In the genomic region with DNA sequence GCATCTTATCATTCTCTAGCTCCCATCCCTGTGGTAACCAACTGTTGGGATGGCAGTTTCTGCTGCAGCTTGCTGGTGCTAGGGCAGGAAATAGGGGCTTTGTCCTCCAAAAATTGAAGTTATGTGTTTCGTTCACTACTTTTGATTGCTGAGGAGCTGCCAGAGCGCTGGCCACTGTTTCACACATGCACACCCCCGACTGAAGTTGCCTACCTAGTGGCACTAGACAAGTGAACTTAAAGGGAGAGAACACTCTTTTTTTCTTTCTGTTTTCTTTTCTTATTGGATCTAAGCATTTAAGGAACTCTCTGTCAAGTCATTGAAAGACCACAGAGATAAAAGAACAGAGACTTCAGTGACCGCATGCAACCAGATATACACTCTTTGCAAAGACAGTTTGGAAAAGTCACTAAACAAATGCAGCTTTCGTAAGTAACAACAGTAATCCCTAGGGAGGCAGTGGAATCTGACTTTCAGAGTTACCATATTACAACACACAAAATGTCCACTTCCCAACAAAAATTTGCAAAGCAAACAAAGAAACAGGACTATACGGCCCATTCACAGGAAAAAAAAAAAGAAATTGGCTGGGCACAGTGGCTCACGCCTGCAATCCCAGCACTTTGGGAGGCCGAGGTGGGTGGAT, we compare ENCODE assay signal across 2 cellular contexts.
A peak's percentile ranks its signal among the peaks of the same experiment; 100 is the strongest.
TF ChIP-seq lines count a peak whose summit lies in the region.

No MANE protein-coding gene starts in this region.

TF ChIP-seq in K562, 482 proteins besides CTCF, POLR2A, EP300 and RAD21 (continued from another document):
- TF ChIP-seq ARNT (IDR thresholded peaks at IDR 0.05) (0 out of 4 replicates have a peak, but pooled peaks of 1 of the 2 experiments have one; percentile 26), MXI1 (IDR thresholded peaks at IDR 0.05; ENCODE audit: low read depth, low read length) (no peak), MAFK (IDR thresholded peaks at IDR 0.05; ENCODE audit: low read length) (peak; percentile 11; the same call in 1 of the 2 replicates), HDAC1 (IDR thresholded peaks at IDR 0.05) (0 out of 4 replicates have a peak, but pooled peaks of 1 of the 2 experiments have one; percentile 19), DPF2 (IDR thresholded peaks at IDR 0.05) (peak; percentile 28; the same call in 1 of the 2 replicates), ZNF589 (CRISPR knock-in tag; IDR thresholded peaks at IDR 0.05; ENCODE audit: low read depth) (no peak), ILK (tag; IDR thresholded peaks at IDR 0.05; ENCODE audit: borderline replicate concordance, low read depth) (no peak)

TF ChIP-seq in HepG2, 621 proteins besides CTCF, POLR2A, EP300 and RAD21 (continued from another document and continues in another):
- TF ChIP-seq, protein P1, sequence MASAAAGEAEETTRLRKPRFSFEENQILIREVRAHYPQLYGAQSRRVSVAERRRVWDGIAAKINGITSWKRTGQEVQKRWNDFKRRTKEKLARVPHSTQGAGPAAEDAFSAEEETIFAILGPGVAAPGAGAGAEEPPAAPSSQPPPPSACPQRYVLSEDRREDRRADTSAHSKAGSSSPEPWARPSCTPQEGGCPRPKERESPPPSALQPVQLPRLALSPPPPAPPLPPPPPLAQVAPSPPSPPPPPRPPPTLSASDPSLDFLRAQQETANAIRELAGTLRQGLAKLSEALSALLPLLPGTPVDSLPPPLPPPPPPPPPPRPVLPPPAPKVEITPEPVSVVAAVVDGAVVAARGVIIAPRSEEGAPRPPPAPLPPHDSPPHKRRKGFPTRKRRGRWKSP (CRISPR knock-in tag; IDR thresholded peaks at IDR 0.05), result peak; percentile 42; the same call in 1 of the 2 replicates
- no peak for TF ChIP-seq ZNF451 (CRISPR knock-in tag; IDR thresholded peaks at IDR 0.05)
- TF ChIP-seq, protein P2, sequence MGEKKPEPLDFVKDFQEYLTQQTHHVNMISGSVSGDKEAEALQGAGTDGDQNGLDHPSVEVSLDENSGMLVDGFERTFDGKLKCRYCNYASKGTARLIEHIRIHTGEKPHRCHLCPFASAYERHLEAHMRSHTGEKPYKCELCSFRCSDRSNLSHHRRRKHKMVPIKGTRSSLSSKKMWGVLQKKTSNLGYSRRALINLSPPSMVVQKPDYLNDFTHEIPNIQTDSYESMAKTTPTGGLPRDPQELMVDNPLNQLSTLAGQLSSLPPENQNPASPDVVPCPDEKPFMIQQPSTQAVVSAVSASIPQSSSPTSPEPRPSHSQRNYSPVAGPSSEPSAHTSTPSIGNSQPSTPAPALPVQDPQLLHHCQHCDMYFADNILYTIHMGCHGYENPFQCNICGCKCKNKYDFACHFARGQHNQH (CRISPR knock-in tag; IDR thresholded peaks at IDR 0.05), result no peak
- TF ChIP-seq, protein P3, sequence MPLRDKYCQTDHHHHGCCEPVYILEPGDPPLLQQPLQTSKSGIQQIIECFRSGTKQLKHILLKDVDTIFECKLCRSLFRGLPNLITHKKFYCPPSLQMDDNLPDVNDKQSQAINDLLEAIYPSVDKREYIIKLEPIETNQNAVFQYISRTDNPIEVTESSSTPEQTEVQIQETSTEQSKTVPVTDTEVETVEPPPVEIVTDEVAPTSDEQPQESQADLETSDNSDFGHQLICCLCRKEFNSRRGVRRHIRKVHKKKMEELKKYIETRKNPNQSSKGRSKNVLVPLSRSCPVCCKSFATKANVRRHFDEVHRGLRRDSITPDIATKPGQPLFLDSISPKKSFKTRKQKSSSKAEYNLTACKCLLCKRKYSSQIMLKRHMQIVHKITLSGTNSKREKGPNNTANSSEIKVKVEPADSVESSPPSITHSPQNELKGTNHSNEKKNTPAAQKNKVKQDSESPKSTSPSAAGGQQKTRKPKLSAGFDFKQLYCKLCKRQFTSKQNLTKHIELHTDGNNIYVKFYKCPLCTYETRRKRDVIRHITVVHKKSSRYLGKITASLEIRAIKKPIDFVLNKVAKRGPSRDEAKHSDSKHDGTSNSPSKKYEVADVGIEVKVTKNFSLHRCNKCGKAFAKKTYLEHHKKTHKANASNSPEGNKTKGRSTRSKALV (CRISPR knock-in tag; IDR thresholded peaks at IDR 0.05), result no peak
- TF ChIP-seq, protein P4, sequence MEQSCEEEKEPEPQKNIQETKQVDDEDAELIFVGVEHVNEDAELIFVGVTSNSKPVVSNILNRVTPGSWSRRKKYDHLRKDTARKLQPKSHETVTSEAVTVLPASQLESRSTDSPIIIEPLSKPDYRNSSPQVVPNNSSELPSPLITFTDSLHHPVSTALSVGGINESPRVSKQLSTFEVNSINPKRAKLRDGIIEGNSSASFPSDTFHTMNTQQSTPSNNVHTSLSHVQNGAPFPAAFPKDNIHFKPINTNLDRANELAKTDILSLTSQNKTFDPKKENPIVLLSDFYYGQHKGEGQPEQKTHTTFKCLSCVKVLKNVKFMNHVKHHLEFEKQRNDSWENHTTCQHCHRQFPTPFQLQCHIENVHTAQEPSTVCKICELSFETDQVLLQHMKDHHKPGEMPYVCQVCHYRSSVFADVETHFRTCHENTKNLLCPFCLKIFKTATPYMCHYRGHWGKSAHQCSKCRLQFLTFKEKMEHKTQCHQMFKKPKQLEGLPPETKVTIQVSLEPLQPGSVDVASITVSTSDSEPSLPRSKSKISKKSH (CRISPR knock-in tag; IDR thresholded peaks at IDR 0.05; ENCODE audit: borderline replicate concordance), result no peak
- TF ChIP-seq ZNF207 (IDR thresholded peaks at IDR 0.05; ENCODE audit: borderline replicate concordance), result no peak
- no peak for TF ChIP-seq FLYWCH1 (CRISPR knock-in tag; IDR thresholded peaks at IDR 0.05)
- TF ChIP-seq, protein P5, sequence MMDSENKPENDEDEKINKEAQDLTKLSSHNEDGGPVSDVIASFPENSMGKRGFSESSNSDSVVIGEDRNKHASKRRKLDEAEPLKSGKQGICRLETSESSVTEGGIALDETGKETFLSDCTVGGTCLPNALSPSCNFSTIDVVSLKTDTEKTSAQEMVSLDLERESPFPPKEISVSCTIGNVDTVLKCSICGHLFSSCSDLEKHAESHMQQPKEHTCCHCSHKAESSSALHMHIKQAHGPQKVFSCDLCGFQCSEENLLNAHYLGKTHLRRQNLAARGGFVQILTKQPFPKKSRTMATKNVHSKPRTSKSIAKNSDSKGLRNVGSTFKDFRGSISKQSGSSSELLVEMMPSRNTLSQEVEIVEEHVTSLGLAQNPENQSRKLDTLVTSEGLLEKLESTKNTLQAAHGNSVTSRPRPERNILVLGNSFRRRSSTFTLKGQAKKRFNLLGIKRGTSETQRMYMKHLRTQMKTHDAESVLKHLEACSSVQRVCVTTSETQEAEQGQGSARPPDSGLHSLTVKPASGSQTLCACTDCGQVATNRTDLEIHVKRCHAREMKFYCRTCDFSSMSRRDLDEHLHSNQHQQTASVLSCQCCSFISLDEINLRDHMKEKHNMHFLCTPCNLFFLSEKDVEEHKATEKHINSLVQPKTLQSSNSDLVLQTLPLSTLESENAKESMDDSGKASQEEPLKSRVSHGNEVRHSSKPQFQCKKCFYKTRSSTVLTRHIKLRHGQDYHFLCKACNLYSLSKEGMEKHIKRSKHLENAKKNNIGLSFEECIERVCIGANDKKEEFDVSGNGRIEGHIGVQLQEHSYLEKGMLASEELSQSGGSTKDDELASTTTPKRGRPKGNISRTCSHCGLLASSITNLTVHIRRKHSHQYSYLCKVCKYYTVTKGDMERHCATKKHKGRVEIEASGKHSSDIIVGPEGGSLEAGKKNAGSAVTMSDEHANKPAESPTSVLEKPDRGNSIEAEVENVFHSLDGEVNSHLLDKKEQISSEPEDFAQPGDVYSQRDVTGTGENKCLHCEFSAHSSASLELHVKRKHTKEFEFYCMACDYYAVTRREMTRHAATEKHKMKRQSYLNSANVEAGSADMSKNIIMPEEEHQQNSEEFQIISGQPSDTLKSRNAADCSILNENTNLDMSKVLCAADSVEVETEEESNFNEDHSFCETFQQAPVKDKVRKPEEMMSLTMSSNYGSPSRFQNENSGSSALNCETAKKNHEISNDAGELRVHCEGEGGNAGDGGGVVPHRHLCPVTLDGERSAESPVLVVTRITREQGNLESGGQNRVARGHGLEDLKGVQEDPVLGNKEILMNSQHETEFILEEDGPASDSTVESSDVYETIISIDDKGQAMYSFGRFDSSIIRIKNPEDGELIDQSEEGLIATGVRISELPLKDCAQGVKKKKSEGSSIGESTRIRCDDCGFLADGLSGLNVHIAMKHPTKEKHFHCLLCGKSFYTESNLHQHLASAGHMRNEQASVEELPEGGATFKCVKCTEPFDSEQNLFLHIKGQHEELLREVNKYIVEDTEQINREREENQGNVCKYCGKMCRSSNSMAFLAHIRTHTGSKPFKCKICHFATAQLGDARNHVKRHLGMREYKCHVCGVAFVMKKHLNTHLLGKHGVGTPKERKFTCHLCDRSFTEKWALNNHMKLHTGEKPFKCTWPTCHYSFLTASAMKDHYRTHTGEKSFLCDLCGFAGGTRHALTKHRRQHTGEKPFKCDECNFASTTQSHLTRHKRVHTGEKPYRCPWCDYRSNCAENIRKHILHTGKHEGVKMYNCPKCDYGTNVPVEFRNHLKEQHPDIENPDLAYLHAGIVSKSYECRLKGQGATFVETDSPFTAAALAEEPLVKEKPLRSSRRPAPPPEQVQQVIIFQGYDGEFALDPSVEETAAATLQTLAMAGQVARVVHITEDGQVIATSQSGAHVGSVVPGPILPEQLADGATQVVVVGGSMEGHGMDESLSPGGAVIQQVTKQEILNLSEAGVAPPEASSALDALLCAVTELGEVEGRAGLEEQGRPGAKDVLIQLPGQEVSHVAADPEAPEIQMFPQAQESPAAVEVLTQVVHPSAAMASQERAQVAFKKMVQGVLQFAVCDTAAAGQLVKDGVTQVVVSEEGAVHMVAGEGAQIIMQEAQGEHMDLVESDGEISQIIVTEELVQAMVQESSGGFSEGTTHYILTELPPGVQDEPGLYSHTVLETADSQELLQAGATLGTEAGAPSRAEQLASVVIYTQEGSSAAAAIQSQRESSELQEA (CRISPR knock-in tag; IDR thresholded peaks at IDR 0.05; ENCODE audit: not compliant biosample characterization), result no peak
- TF ChIP-seq HNF4A (CRISPR knock-in tag; IDR thresholded peaks at IDR 0.05), result 0 out of 2 replicates have a peak, but pooled peaks have one; percentile 9
- TF ChIP-seq POGZ (CRISPR knock-in tag; IDR thresholded peaks at IDR 0.05), result no peak
- no peak for TF ChIP-seq ZNF7 (CRISPR knock-in tag; IDR thresholded peaks at IDR 0.05)
- TF ChIP-seq, protein P6, sequence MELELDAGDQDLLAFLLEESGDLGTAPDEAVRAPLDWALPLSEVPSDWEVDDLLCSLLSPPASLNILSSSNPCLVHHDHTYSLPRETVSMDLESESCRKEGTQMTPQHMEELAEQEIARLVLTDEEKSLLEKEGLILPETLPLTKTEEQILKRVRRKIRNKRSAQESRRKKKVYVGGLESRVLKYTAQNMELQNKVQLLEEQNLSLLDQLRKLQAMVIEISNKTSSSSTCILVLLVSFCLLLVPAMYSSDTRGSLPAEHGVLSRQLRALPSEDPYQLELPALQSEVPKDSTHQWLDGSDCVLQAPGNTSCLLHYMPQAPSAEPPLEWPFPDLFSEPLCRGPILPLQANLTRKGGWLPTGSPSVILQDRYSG (CRISPR knock-in tag; IDR thresholded peaks at IDR 0.05), result no peak
- no peak for TF ChIP-seq NR2F1 (CRISPR knock-in tag; IDR thresholded peaks at IDR 0.05)
- no peak for TF ChIP-seq ZNF234 (CRISPR knock-in tag; conservative IDR thresholded peaks at IDR 0.05)
- no peak for TF ChIP-seq GABPB1 (CRISPR knock-in tag; IDR thresholded peaks at IDR 0.05)
- no peak for TF ChIP-seq ZMAT3 (CRISPR knock-in tag; conservative IDR thresholded peaks at IDR 0.05)
- TF ChIP-seq SOX13 (IDR thresholded peaks at IDR 0.05), result no peak
- peak in 1 of 2 experiments; percentile 15; a peak in 1 of 4 replicates for TF ChIP-seq SOX13 (CRISPR knock-in tag; conservative IDR thresholded peaks at IDR 0.05 in 1 of 2, IDR thresholded peaks at IDR 0.05 in 1 of 2)
- TF ChIP-seq SAP130 (CRISPR knock-in tag; IDR thresholded peaks at IDR 0.05; ENCODE audit: low read depth), result peak; percentile 22; the same call in 1 of the 2 replicates
- TF ChIP-seq ZNF850 (CRISPR knock-in tag; conservative IDR thresholded peaks at IDR 0.05), result no peak
- TF ChIP-seq, protein P7, sequence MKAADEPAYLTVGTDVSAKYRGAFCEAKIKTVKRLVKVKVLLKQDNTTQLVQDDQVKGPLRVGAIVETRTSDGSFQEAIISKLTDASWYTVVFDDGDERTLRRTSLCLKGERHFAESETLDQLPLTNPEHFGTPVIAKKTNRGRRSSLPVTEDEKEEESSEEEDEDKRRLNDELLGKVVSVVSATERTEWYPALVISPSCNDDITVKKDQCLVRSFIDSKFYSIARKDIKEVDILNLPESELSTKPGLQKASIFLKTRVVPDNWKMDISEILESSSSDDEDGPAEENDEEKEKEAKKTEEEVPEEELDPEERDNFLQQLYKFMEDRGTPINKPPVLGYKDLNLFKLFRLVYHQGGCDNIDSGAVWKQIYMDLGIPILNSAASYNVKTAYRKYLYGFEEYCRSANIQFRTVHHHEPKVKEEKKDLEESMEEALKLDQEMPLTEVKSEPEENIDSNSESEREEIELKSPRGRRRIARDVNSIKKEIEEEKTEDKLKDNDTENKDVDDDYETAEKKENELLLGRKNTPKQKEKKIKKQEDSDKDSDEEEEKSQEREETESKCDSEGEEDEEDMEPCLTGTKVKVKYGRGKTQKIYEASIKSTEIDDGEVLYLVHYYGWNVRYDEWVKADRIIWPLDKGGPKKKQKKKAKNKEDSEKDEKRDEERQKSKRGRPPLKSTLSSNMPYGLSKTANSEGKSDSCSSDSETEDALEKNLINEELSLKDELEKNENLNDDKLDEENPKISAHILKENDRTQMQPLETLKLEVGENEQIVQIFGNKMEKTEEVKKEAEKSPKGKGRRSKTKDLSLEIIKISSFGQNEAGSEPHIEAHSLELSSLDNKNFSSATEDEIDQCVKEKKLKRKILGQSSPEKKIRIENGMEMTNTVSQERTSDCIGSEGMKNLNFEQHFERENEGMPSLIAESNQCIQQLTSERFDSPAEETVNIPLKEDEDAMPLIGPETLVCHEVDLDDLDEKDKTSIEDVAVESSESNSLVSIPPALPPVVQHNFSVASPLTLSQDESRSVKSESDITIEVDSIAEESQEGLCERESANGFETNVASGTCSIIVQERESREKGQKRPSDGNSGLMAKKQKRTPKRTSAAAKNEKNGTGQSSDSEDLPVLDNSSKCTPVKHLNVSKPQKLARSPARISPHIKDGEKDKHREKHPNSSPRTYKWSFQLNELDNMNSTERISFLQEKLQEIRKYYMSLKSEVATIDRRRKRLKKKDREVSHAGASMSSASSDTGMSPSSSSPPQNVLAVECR (CRISPR knock-in tag; IDR thresholded peaks at IDR 0.05; ENCODE audit: borderline replicate concordance), result no peak
- TF ChIP-seq ATM (IDR thresholded peaks at IDR 0.05; ENCODE audit: borderline replicate concordance), result no peak
- TF ChIP-seq, protein P8, sequence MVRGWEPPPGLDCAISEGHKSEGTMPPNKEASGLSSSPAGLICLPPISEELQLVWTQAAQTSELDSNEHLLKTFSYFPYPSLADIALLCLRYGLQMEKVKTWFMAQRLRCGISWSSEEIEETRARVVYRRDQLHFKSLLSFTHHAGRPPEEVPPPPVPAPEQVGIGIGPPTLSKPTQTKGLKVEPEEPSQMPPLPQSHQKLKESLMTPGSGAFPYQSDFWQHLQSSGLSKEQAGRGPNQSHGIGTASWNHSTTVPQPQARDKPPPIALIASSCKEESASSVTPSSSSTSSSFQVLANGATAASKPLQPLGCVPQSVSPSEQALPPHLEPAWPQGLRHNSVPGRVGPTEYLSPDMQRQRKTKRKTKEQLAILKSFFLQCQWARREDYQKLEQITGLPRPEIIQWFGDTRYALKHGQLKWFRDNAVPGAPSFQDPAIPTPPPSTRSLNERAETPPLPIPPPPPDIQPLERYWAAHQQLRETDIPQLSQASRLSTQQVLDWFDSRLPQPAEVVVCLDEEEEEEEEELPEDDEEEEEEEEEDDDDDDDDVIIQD (CRISPR knock-in tag; IDR thresholded peaks at IDR 0.05; ENCODE audit: low read depth), result no peak
- TF ChIP-seq FOXA3 (CRISPR knock-in tag; IDR thresholded peaks at IDR 0.05), result peak; percentile 55
- no peak for TF ChIP-seq GABPA (IDR thresholded peaks at IDR 0.05; ENCODE audit: low read depth, low read length)
- TF ChIP-seq GABPA (CRISPR knock-in tag; IDR thresholded peaks at IDR 0.05; ENCODE audit: low read depth), result no peak
- TF ChIP-seq HMG20A (CRISPR knock-in tag; IDR thresholded peaks at IDR 0.05; ENCODE audit: borderline replicate concordance), result no peak
- TF ChIP-seq ZNF766 (CRISPR knock-in tag; IDR thresholded peaks at IDR 0.05; ENCODE audit: borderline replicate concordance), result no peak
- no peak for TF ChIP-seq NFE2L2 (IDR thresholded peaks at IDR 0.05; ENCODE audit: low read length)
